Comparison of ENCODE assay signal across 29 cellular contexts in genomic region chr19:22608441-22608840, GRCh38. TPM values are rescaled to one million over a fixed set of nuclear protein-coding genes. Genes with fewer than 3 reads are reported as not detected.
"Had no signal": no experiment of that assay in that cellular context is flagged by ENCODE, and none has a peak within 500 bp of the region (broad histone marks: within the 10 kb centered on the region; RNA-seq: fewer than 3 reads in every experiment).

No MANE protein-coding gene starts in this region.

- DNase-seq: activated CD4-positive, alpha-beta memory T cell treated with anti-CD3 and anti-CD28 coated beads for 36 hours; activated CD4-positive, alpha-beta T cell treated with anti-CD3 and anti-CD28 coated beads for 36 hours; activated CD4-positive, alpha-beta T cell treated with anti-CD3 and anti-CD28 coated beads, Interleukin-2, amount 10 ng/mL, durations not matched to agents 24 days and 14 days; activated CD4-positive, CD25-positive, alpha-beta regulatory T cell; activated CD4-positive, CD25-positive, alpha-beta regulatory T cell treated with anti-CD3 and anti-CD28 coated beads, Interleukin-2, amount 50 U/mL, for 72 hours; activated CD8-positive, alpha-beta memory T cell treated with anti-CD3 and anti-CD28 coated beads, Interleukin-2, amount 10 ng/mL, durations not matched to agents 7 days and 5 days; activated CD8-positive, alpha-beta memory T cell treated with anti-CD3 and anti-CD28 coated beads, Interleukin-2, amount 50 U/mL, for 4 hours; activated CD8-positive, alpha-beta T cell treated with anti-CD3 and anti-CD28 coated beads, Interleukin-2, amount 10 ng/mL, durations not matched to agents 7 days and 5 days; activated effector memory CD4-positive, alpha-beta T cell treated with anti-CD3 and anti-CD28 coated beads, Interleukin-2, amount 50 U/mL, for 16 hours; activated naive CD4-positive, alpha-beta T cell treated with anti-CD3 and anti-CD28 coated beads for 36 hours; activated naive CD8-positive, alpha-beta T cell treated with anti-CD3 and anti-CD28 coated beads for 36 hours; activated naive CD8-positive, alpha-beta T cell treated with anti-CD3 and anti-CD28 coated beads, Interleukin-2, amount 50 U/mL, for 24 hours; activated T-cell treated with anti-CD3 and anti-CD28 coated beads, Interleukin-2, amount 50 U/mL, for 1 hour; activated T-cell treated with anti-CD3 and anti-CD28 coated beads, Interleukin-2, amount 50 U/mL, for 48 hours; adrenal gland; amygdala; aorta; body of pancreas; caudate nucleus; effector CD8-positive, alpha-beta T cell; foreskin fibroblast; gastrocnemius medialis; T-helper 2 cell had no signal

- H3K4me3 Mint-ChIP-seq: activated CD4-positive, alpha-beta memory T cell treated with anti-CD3 and anti-CD28 coated beads for 36 hours; activated CD4-positive, alpha-beta T cell treated with anti-CD3 and anti-CD28 coated beads for 36 hours; activated CD4-positive, alpha-beta T cell treated with anti-CD3 and anti-CD28 coated beads, Interleukin-2, amount 10 ng/mL, durations not matched to agents 24 days and 14 days; activated CD8-positive, alpha-beta memory T cell treated with anti-CD3 and anti-CD28 coated beads, Interleukin-2, amount 10 ng/mL, durations not matched to agents 7 days and 5 days; activated CD8-positive, alpha-beta T cell treated with anti-CD3 and anti-CD28 coated beads, Interleukin-2, amount 10 ng/mL, durations not matched to agents 7 days and 5 days; activated naive CD4-positive, alpha-beta T cell treated with anti-CD3 and anti-CD28 coated beads for 36 hours; activated naive CD4-positive, alpha-beta T cell treated with anti-CD3 and anti-CD28 coated beads, Interleukin-2, amount 50 U/mL, for 24 hours; activated naive CD8-positive, alpha-beta T cell treated with anti-CD3 and anti-CD28 coated beads for 36 hours; activated naive CD8-positive, alpha-beta T cell treated with anti-CD3 and anti-CD28 coated beads, Interleukin-2, amount 50 U/mL, for 24 hours; activated T-helper 1 cell treated with anti-CD3 and anti-CD28 coated beads, Interleukin-12 subunit alpha, Interleukin-12 subunit beta, Interleukin-2, Interleukin-4 antibody, amounts not matched to agents 30 ng/mL and 10 ng/mL and 1 ng/mL, durations not matched to agents 14 hours and 24 hours and 36 hours had no signal

- H3K4me3 ChIP-seq: adrenal gland, body of pancreas, gastrocnemius medialis had no signal

- H3K27ac ChIP-seq: adrenal gland, body of pancreas, epithelial cell of prostate, gastrocnemius medialis had no signal

- H3K27ac Mint-ChIP-seq: activated CD4-positive, alpha-beta memory T cell treated with anti-CD3 and anti-CD28 coated beads for 36 hours; activated CD4-positive, alpha-beta T cell treated with anti-CD3 and anti-CD28 coated beads for 36 hours; activated CD4-positive, alpha-beta T cell treated with anti-CD3 and anti-CD28 coated beads, Interleukin-2, amount 10 ng/mL, durations not matched to agents 24 days and 14 days; activated CD8-positive, alpha-beta memory T cell treated with anti-CD3 and anti-CD28 coated beads, Interleukin-2, amount 10 ng/mL, durations not matched to agents 7 days and 5 days; activated CD8-positive, alpha-beta T cell treated with anti-CD3 and anti-CD28 coated beads, Interleukin-2, amount 10 ng/mL, durations not matched to agents 7 days and 5 days; activated naive CD4-positive, alpha-beta T cell treated with anti-CD3 and anti-CD28 coated beads for 36 hours; activated naive CD4-positive, alpha-beta T cell treated with anti-CD3 and anti-CD28 coated beads, Interleukin-2, amount 50 U/mL, for 24 hours; activated naive CD8-positive, alpha-beta T cell treated with anti-CD3 and anti-CD28 coated beads for 36 hours; activated naive CD8-positive, alpha-beta T cell treated with anti-CD3 and anti-CD28 coated beads, Interleukin-2, amount 50 U/mL, for 24 hours; activated T-helper 1 cell treated with anti-CD3 and anti-CD28 coated beads, Interleukin-12 subunit alpha, Interleukin-12 subunit beta, Interleukin-2, Interleukin-4 antibody, amounts not matched to agents 30 ng/mL and 10 ng/mL and 1 ng/mL, durations not matched to agents 14 hours and 24 hours and 36 hours; activated T-helper 2 cell treated with anti-CD3 and anti-CD28 coated beads, Interferon-gamma antibody, Interleukin-2, Interleukin-4, amounts not matched to agents 10 μg/mL and 5 μg/mL and 100 μg/mL, durations not matched to agents 14 hours and 24 hours and 36 hours had no signal

- H3K36me3 Mint-ChIP-seq: activated CD4-positive, alpha-beta memory T cell treated with anti-CD3 and anti-CD28 coated beads for 36 hours; activated naive CD4-positive, alpha-beta T cell treated with anti-CD3 and anti-CD28 coated beads, Interleukin-2, amount 50 U/mL, for 24 hours; activated naive CD8-positive, alpha-beta T cell treated with anti-CD3 and anti-CD28 coated beads for 36 hours had no signal

- H3K4me1 Mint-ChIP-seq: activated CD4-positive, alpha-beta T cell treated with anti-CD3 and anti-CD28 coated beads for 36 hours; activated CD4-positive, alpha-beta T cell treated with anti-CD3 and anti-CD28 coated beads, Interleukin-2, amount 10 ng/mL, durations not matched to agents 24 days and 14 days; activated CD8-positive, alpha-beta memory T cell treated with anti-CD3 and anti-CD28 coated beads, Interleukin-2, amount 10 ng/mL, durations not matched to agents 7 days and 5 days; activated naive CD4-positive, alpha-beta T cell treated with anti-CD3 and anti-CD28 coated beads, Interleukin-2, amount 50 U/mL, for 24 hours; activated naive CD8-positive, alpha-beta T cell treated with anti-CD3 and anti-CD28 coated beads for 36 hours; activated naive CD8-positive, alpha-beta T cell treated with anti-CD3 and anti-CD28 coated beads, Interleukin-2, amount 50 U/mL, for 24 hours had no signal

- H3K27me3 Mint-ChIP-seq: activated CD4-positive, alpha-beta memory T cell treated with anti-CD3 and anti-CD28 coated beads for 36 hours; activated CD4-positive, alpha-beta T cell treated with anti-CD3 and anti-CD28 coated beads, Interleukin-2, amount 10 ng/mL, durations not matched to agents 24 days and 14 days; activated CD8-positive, alpha-beta memory T cell treated with anti-CD3 and anti-CD28 coated beads, Interleukin-2, amount 10 ng/mL, durations not matched to agents 7 days and 5 days; activated naive CD4-positive, alpha-beta T cell treated with anti-CD3 and anti-CD28 coated beads, Interleukin-2, amount 50 U/mL, for 24 hours; activated naive CD8-positive, alpha-beta T cell treated with anti-CD3 and anti-CD28 coated beads for 36 hours; activated naive CD8-positive, alpha-beta T cell treated with anti-CD3 and anti-CD28 coated beads, Interleukin-2, amount 50 U/mL, for 24 hours had no signal

- H3K4me1 ChIP-seq: adrenal gland, body of pancreas, gastrocnemius medialis had no signal

- H3K27me3 ChIP-seq: adrenal gland, body of pancreas, gastrocnemius medialis had no signal

- H3K9me3 ChIP-seq: adrenal gland, body of pancreas, gastrocnemius medialis had no signal

- ATAC-seq: activated CD4-positive, alpha-beta T cell treated with anti-CD3 and anti-CD28 coated beads for 36 hours; activated CD8-positive, alpha-beta memory T cell treated with anti-CD3 and anti-CD28 coated beads, Interleukin-2, amount 10 ng/mL, durations not matched to agents 7 days and 5 days; activated CD8-positive, alpha-beta T cell treated with anti-CD3 and anti-CD28 coated beads, Interleukin-2, amount 10 ng/mL, durations not matched to agents 7 days and 5 days; activated naive CD8-positive, alpha-beta T cell treated with anti-CD3 and anti-CD28 coated beads, Interleukin-2, amount 50 U/mL, for 24 hours; body of pancreas; gastrocnemius medialis had no signal

- H3K36me3 ChIP-seq: adrenal gland, gastrocnemius medialis had no signal

RNA-seq across cellular contexts. Expression of gene ZNF492, which starts 25.7 kb away (rescaled TPM):
- total RNA-seq: chondrocyte, endothelial cell of umbilical vein had no signal
